ENCODE assay signal across 19 cellular contexts in genomic region chr12:75786071-75786470, GRCh38.
DNase-seq lines count a peak whose midpoint lies in the region; ATAC-seq, FAIRE-seq and TF ChIP-seq lines count a peak whose summit lies in the region.
"Had no signal": no experiment of that assay in that cellular context is flagged by ENCODE, and none has a peak within 500 bp of the region (broad histone marks: within the 10 kb centered on the region; RNA-seq: fewer than 3 reads in every experiment).

No MANE protein-coding gene starts in this region.

- H3K36me3 ChIP-seq in OCI-LY7 (ENCODE audit: insufficient read depth, low read length) (no peaks in the 10 kb centered on the region), GM12878 (ENCODE audit: control insufficient read depth in 2 of 2, insufficient read depth in 2 of 2, low read length in 1 of 2) (no peaks in the 10 kb centered on the region), tibial nerve (no peaks in the 10 kb centered on the region)
- H3K36me3 ChIP-seq: HAP-1 had no signal

- no peaks in the 10 kb centered on the region for H3K27me3 ChIP-seq in GM12878 (replicated peaks in 1 of 2; ENCODE audit: control insufficient read depth in 2 of 2, insufficient read depth in 2 of 2, low read length in 1 of 2)
- no peaks in the 10 kb centered on the region for H3K27me3 ChIP-seq in tibial nerve

- no peaks in the 10 kb centered on the region for H3K9me2 ChIP-seq in OCI-LY7 (ENCODE audit: insufficient read depth, low read length)

- peak; percentile 36 for ATAC-seq in activated CD8-positive, alpha-beta memory T cell treated with anti-CD3 and anti-CD28 coated beads, Interleukin-2, amount 10 ng/mL, durations not matched to agents 7 days and 5 days
- ATAC-seq in GM12878: peak; percentile 51
- peak; percentile 67 for ATAC-seq in stimulated activated effector memory CD8-positive, alpha-beta T cell treated with anti-CD3 and anti-CD28 coated beads, Interleukin-12 subunit alpha, Interleukin-12 subunit beta, amount 100 ng/mL, for 72 hours
- no peak for ATAC-seq in Right ventricle myocardium superior (ENCODE audit: poor library complexity)
- ATAC-seq in GM21737 (IDR thresholded peaks at IDR 0.05; ENCODE audit: unreplicated experiment): no peak
- ATAC-seq: A549 had no signal

- no peak for TF ChIP-seq RAD21 in GM12878 (IDR thresholded peaks at IDR 0.05; ENCODE audit: insufficient read depth, low read depth, low read length)

- H3K4me1 ChIP-seq in OCI-LY7 (ENCODE audit: insufficient read depth, low read length, poor library complexity, severe bottlenecking) (peaks cover 24% of the 10 kb centered on the region), GM12878 (ENCODE audit: control insufficient read depth, insufficient read depth, low read length) (no peaks in the 10 kb centered on the region), tibial nerve (peaks cover 0 to 15% (median 0%) of the 10 kb centered on the region in 4 donors)
- H3K4me1 ChIP-seq: HAP-1 had no signal

- no peaks in the 10 kb centered on the region for H4K20me1 ChIP-seq in OCI-LY7 (ENCODE audit: insufficient read depth, low read length)
- no peaks in the 10 kb centered on the region for H4K20me1 ChIP-seq in GM12878 (ENCODE audit: control insufficient read depth, insufficient read depth)

- H3K4me3 ChIP-seq in OCI-LY7 (ENCODE audit: low read depth, low read length, poor library complexity, severe bottlenecking): no peak overlapping the region
- H3K4me3 ChIP-seq in GM12878: no peak overlapping the region
- no peak overlapping the region for H3K4me3 ChIP-seq in tibial nerve
- H3K4me3 ChIP-seq: A549, GM23248, HAP-1 had no signal

- RAD21 ChIA-PET in GM12878 (lab: Charles Lee; ENCODE audit: unreplicated experiment): interaction anchor here (0.7 kb wide), 1 partner anchor 259 kb away, joined by 3 read pairs; no protein-coding TSS in a partner anchor

- POLR2A ChIA-PET in OCI-LY7 (lab: Charles Lee): interaction anchor here (1.0 to 2.2 kb wide), 3 partner anchors 9 to 224 kb away, joined by 4 to 8 read pairs (median 5); no protein-coding TSS in a partner anchor
- POLR2A ChIA-PET in GM12878 (lab: Charles Lee): interaction anchor here (1.7 kb wide), 1 partner anchor 12 kb away, joined by 4 read pairs; no protein-coding TSS in a partner anchor

- intact Hi-C loops in OCI-LY7 (cut with micrococcal nuclease; ENCODE audit: unreplicated experiment): no loop called here
- intact Hi-C loops in GM12878 (cut with micrococcal nuclease; ENCODE audit: unreplicated experiment): no loop called here
- intact Hi-C loops in Right ventricle myocardium superior (cut with DNase I): no loop called here

- no peak for TF ChIP-seq EP300 in GM12878 (IDR thresholded peaks at IDR 0.05; ENCODE audit: borderline replicate concordance in 1 of 2, control insufficient read depth in 1 of 2, low read depth in 2 of 2, low read length in 2 of 2)
- TF ChIP-seq EP300 in tibial nerve (IDR thresholded peaks at IDR 0.05): no peak

- H3K27ac ChIP-seq in OCI-LY7 (ENCODE audit: low read depth, low read length, poor library complexity, severe bottlenecking): no peak overlapping the region
- no peak overlapping the region for H3K27ac ChIP-seq in GM12878 (ENCODE audit: control insufficient read depth, insufficient read depth)
- H3K27ac ChIP-seq in tibial nerve: no peak overlapping the region
- H3K27ac ChIP-seq: 22Rv1, C4-2B, GM23248, HL-60 had no signal

- H3K4me1 Mint-ChIP-seq in activated CD8-positive, alpha-beta memory T cell treated with anti-CD3 and anti-CD28 coated beads, Interleukin-2, amount 10 ng/mL, durations not matched to agents 7 days and 5 days: peaks cover 27% of the 10 kb centered on the region
- peaks cover 26% of the 10 kb centered on the region for H3K4me1 Mint-ChIP-seq in stimulated activated effector memory CD8-positive, alpha-beta T cell treated with anti-CD3 and anti-CD28 coated beads, Interleukin-12 subunit alpha, Interleukin-12 subunit beta, amount 100 ng/mL, for 72 hours

- H3K4me2 ChIP-seq in OCI-LY7 (ENCODE audit: low read length) (no peak overlapping the region), GM12878 (ENCODE audit: control insufficient read depth, insufficient read depth) (no peak overlapping the region)
- H3K4me2 ChIP-seq: A549 had no signal

- H3K79me2 ChIP-seq in OCI-LY7 (ENCODE audit: insufficient read depth, low read depth, low read length): no peaks in the 10 kb centered on the region
- H3K79me2 ChIP-seq in GM12878 (ENCODE audit: control insufficient read depth, insufficient read depth, low read length): no peaks in the 10 kb centered on the region

- in situ Hi-C loops in GM12878 (cut with MboI): no loop called here

- no peak overlapping the region for H3K4me3 Mint-ChIP-seq in activated CD8-positive, alpha-beta memory T cell treated with anti-CD3 and anti-CD28 coated beads, Interleukin-2, amount 10 ng/mL, durations not matched to agents 7 days and 5 days
- H3K4me3 Mint-ChIP-seq in stimulated activated effector memory CD8-positive, alpha-beta T cell treated with anti-CD3 and anti-CD28 coated beads, Interleukin-12 subunit alpha, Interleukin-12 subunit beta, amount 100 ng/mL, for 72 hours: no peak overlapping the region
- H3K4me3 Mint-ChIP-seq: CD4-positive, alpha-beta T cell had no signal

- DNase-seq in activated CD8-positive, alpha-beta memory T cell treated with anti-CD3 and anti-CD28 coated beads, Interleukin-2, amount 10 ng/mL, durations not matched to agents 7 days and 5 days: no peak
- no peak for DNase-seq in activated CD8-positive, alpha-beta memory T cell treated with anti-CD3 and anti-CD28 coated beads, Interleukin-2, amount 50 U/mL, for 48 hours
- DNase-seq in OCI-LY7 (ENCODE audit: low spot score) (no peak), GM12878 (ENCODE audit: low read depth, low spot score) (no peak), Right ventricle myocardium superior (no peak), tibial nerve (ENCODE audit: low spot score in 2 of 2) (no peak)
- no peak for DNase-seq in stimulated activated effector memory CD8-positive, alpha-beta T cell treated with anti-CD3 and anti-CD28 coated beads, Interleukin-12 subunit alpha, Interleukin-12 subunit beta, amount 100 ng/mL, for 72 hours (ENCODE audit: low spot score in 2 of 2)
- DNase-seq: AML-193; CD4-positive, alpha-beta T cell; DMS153; DMS79; GDM1; GM23248 had no signal

- SMC1A ChIA-PET in GM12878 (lab: Charles Lee; ENCODE audit: uncharacterized antibody, unreplicated experiment): interaction anchor here (0.6 to 1.7 kb wide), 7 partner anchors 9 to 259 kb away, joined by 3 to 5 read pairs (median 3); no protein-coding TSS in a partner anchor

- CTCF ChIA-PET in activated CD8-positive, alpha-beta memory T cell treated with anti-CD3 and anti-CD28 coated beads, Interleukin-2, amount 10 ng/mL, durations not matched to agents 7 days and 5 days (lab: Charles Lee): interaction anchor here (1.8 kb wide), 1 partner anchor 12 kb away, joined by 4 read pairs; no protein-coding TSS in a partner anchor
- CTCF ChIA-PET in OCI-LY7 (lab: Charles Lee; ENCODE audit: unreplicated experiment) (no interaction called here), GM12878 (lab: Yijun Ruan, JAX) (interaction anchor here (1.0 kb wide), 1 partner anchor 8 kb away, joined by 4 read pairs; no protein-coding TSS in a partner anchor)

- no peaks in the 10 kb centered on the region for H3K27me3 Mint-ChIP-seq in activated CD8-positive, alpha-beta memory T cell treated with anti-CD3 and anti-CD28 coated beads, Interleukin-2, amount 10 ng/mL, durations not matched to agents 7 days and 5 days
- H3K27me3 Mint-ChIP-seq: CD4-positive, alpha-beta T cell had no signal

- H2AFZ ChIP-seq in OCI-LY7 (ENCODE audit: low read length) (0 out of 2 replicates have a peak overlapping the region, but pooled peaks have one; percentile 36), GM12878 (ENCODE audit: control insufficient read depth, low read depth, low read length) (no peak overlapping the region)
- H2AFZ ChIP-seq: GM23248 had no signal

- peaks cover 1% of the 10 kb centered on the region for H3K36me3 Mint-ChIP-seq in activated CD8-positive, alpha-beta memory T cell treated with anti-CD3 and anti-CD28 coated beads, Interleukin-2, amount 10 ng/mL, durations not matched to agents 7 days and 5 days
- H3K36me3 Mint-ChIP-seq in stimulated activated effector memory CD8-positive, alpha-beta T cell treated with anti-CD3 and anti-CD28 coated beads, Interleukin-12 subunit alpha, Interleukin-12 subunit beta, amount 100 ng/mL, for 72 hours: no peaks in the 10 kb centered on the region

- no peak for TF ChIP-seq CTCF in OCI-LY7 (conservative IDR thresholded peaks at IDR 0.05; ENCODE audit: low read length)
- TF ChIP-seq CTCF in GM12878 (IDR thresholded peaks at IDR 0.05 in 2 of 3, conservative IDR thresholded peaks at IDR 0.05 in 1 of 3; ENCODE audit: control insufficient read depth in 2 of 3, extremely low read depth in 1 of 3, insufficient read depth in 1 of 3, low read depth in 3 of 3, low read length in 3 of 3): no peak
- TF ChIP-seq CTCF in tibial nerve (IDR thresholded peaks at IDR 0.05): no peak

- BruUV-seq in OCI-LY7 (replicated peaks; lab: Mats Ljungman, UMichigan): no TSS peak
- BruUV-seq in GM12878 (replicated peaks; lab: Mats Ljungman, UMichigan): no TSS peak

- H3K9ac ChIP-seq in GM12878 (ENCODE audit: control insufficient read depth, insufficient read depth, low read length): no peak overlapping the region
- H3K9ac ChIP-seq: GM23248 had no signal

- no peak for TF ChIP-seq POLR2A in GM12878 (IDR thresholded peaks at IDR 0.05; ENCODE audit: low read depth, low read length)
- no peak for TF ChIP-seq POLR2A in tibial nerve (IDR thresholded peaks at IDR 0.05)

- no peak overlapping the region for H3K27ac Mint-ChIP-seq in activated CD8-positive, alpha-beta memory T cell treated with anti-CD3 and anti-CD28 coated beads, Interleukin-2, amount 10 ng/mL, durations not matched to agents 7 days and 5 days
- no peak overlapping the region for H3K27ac Mint-ChIP-seq in stimulated activated effector memory CD8-positive, alpha-beta T cell treated with anti-CD3 and anti-CD28 coated beads, Interleukin-12 subunit alpha, Interleukin-12 subunit beta, amount 100 ng/mL, for 72 hours
- H3K27ac Mint-ChIP-seq: CD4-positive, alpha-beta T cell had no signal

- WGBS in GM12878 (ENCODE audit: insufficient coverage, insufficient replicate concordance, low lambda C conversion rate, missing lambda C conversion rate): 3% methylated on average over 3 of the region's 3 CpGs
- WGBS in tibial nerve, 2 donors: 93 to 96% methylated on average over 3 of the region's 3 CpGs

- no peaks in the 10 kb centered on the region for H3K9me3 Mint-ChIP-seq in activated CD8-positive, alpha-beta memory T cell treated with anti-CD3 and anti-CD28 coated beads, Interleukin-2, amount 10 ng/mL, durations not matched to agents 7 days and 5 days (ENCODE audit: low read depth)
- H3K9me3 Mint-ChIP-seq in stimulated activated effector memory CD8-positive, alpha-beta T cell treated with anti-CD3 and anti-CD28 coated beads, Interleukin-12 subunit alpha, Interleukin-12 subunit beta, amount 100 ng/mL, for 72 hours: no peaks in the 10 kb centered on the region
- H3K9me3 Mint-ChIP-seq: CD4-positive, alpha-beta T cell had no signal

- H3K9me3 ChIP-seq in OCI-LY7 (ENCODE audit: low read length) (no peaks in the 10 kb centered on the region), GM12878 (replicated peaks; ENCODE audit: control insufficient read depth, insufficient read depth, low read length) (no peaks in the 10 kb centered on the region), tibial nerve (no peaks in the 10 kb centered on the region)
- H3K9me3 ChIP-seq: A549, HAP-1 had no signal

- no peak for FAIRE-seq in GM12878 (lab: Jason Lieb, UNC)
- FAIRE-seq: A549 had no signal

Comparison
In these comparisons a context has a peak if more than half of its experiments do, and no peak if none do; other contexts are left out.
1. ATAC-seq: peak in activated CD8-positive, alpha-beta memory T cell treated with anti-CD3 and anti-CD28 coated beads, Interleukin-2, amount 10 ng/mL, durations not matched to agents 7 days and 5 days (single experiment), GM12878 (single experiment) and stimulated activated effector memory CD8-positive, alpha-beta T cell treated with anti-CD3 and anti-CD28 coated beads, Interleukin-12 subunit alpha, Interleukin-12 subunit beta, amount 100 ng/mL, for 72 hours (single experiment); none in Right ventricle myocardium superior (single experiment) and GM21737 (single experiment).